In the genomic region with DNA sequence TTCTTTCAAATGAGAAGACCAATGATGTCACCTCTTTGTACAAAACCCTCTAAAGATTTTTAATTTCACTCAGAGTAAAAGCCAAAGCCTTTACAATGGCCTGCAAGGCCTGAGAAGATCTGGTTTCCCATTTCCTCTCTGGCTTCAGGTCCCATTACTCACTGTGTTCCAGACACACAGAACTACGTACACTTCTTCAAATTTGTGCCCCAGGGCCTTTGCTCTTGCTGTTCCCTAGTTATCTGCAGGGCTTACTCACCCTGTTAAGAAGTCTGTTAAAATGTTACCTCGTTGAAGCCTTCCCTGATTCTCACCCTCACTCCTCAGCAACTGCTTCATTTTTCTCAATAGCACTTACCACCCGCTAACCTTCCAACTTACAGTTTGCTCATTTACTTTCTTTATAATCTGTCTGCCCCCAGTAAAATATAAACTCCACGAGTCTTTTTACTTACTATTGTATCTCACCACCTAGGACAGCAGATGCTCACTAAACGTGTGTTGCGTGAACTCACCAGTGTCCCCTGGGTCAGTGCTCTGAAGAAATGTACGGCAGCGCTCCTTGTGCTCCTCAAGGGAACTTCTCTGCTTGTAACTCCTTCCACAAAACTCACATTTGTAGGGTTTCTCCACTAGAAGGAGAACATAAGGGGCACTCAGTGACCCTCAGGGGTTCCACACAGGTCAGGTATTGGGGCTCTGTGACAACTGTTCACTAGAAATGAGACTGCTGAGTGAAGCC, we compare ENCODE assay signal across 19 cellular contexts. TPM values are rescaled to one million over a fixed set of nuclear protein-coding genes. Genes with fewer than 3 reads are reported as not detected.
A peak's percentile ranks its signal among the peaks of the same experiment; 100 is the strongest.
DNase-seq lines count a peak whose midpoint lies in the region; ATAC-seq, FAIRE-seq and TF ChIP-seq lines count a peak whose summit lies in the region.
"Had no signal": no experiment of that assay in that cellular context is flagged by ENCODE, and none has a peak within 500 bp of the region (broad histone marks: within the 10 kb centered on the region; RNA-seq: fewer than 3 reads in every experiment).

No MANE protein-coding gene starts in this region.

- H3K27me3 ChIP-seq in HepG2 (ENCODE audit: control insufficient read depth in 1 of 2, insufficient read depth in 2 of 2, low read length in 2 of 2) (no peaks in the 10 kb centered on the region; a peak in 1 of 5 replicates), right lobe of liver (no peaks in the 10 kb centered on the region), RWPE2 (ENCODE audit: insufficient read depth, poor library complexity, severe bottlenecking) (no peaks in the 10 kb centered on the region)
- H3K27me3 ChIP-seq: body of pancreas, Peyer's patch had no signal

- H3K27ac ChIP-seq in HepG2 (ENCODE audit: extremely low read length, insufficient read depth, low read length) = no peak overlapping the region
- no peak overlapping the region for H3K27ac ChIP-seq in right lobe of liver
- H3K27ac ChIP-seq in RWPE2 (ENCODE audit: poor library complexity, severe bottlenecking) = no peak overlapping the region
- H3K27ac ChIP-seq: body of pancreas, Peyer's patch had no signal

- BruUV-seq in HepG2 (replicated peaks; lab: Mats Ljungman, UMichigan) = no TSS peak

- TF ChIP-seq RAD21 in HepG2 (CRISPR knock-in tag; IDR thresholded peaks at IDR 0.05) = no peak

- 58% methylated on average over 8 of the region's 8 CpGs for WGBS in HepG2 (ENCODE audit: low lambda C conversion rate)
- WGBS in right lobe of liver (ENCODE audit: insufficient coverage, low coverage, low lambda C conversion rate, missing lambda C conversion rate) = 77% methylated on average over 8 of the region's 8 CpGs

- TF ChIP-seq EP300 in HepG2 (IDR thresholded peaks at IDR 0.05; ENCODE audit: low read depth in 2 of 2, low read length in 2 of 2) (no peak), HepG2 (CRISPR knock-in tag; IDR thresholded peaks at IDR 0.05; ENCODE audit: borderline replicate concordance) (no peak)

- H2AFZ ChIP-seq in HepG2 (ENCODE audit: low read length) = no peak overlapping the region

- DNase-seq in HepG2 (ENCODE audit: low spot score) (no peak), right lobe of liver (no peak), RWPE2 (ENCODE audit: low spot score) (no peak), iPS-NIHi11 (ENCODE audit: low spot score) (peak; percentile 35), T-helper 9 cell (no peak), NCI-H345 (lab: John Stamatoyannopoulos, UW) (no peak), D721Med (ENCODE audit: insufficient read length, low spot score) (no peak)
- DNase-seq: ACHN; activated CD4-positive, alpha-beta T cell treated with anti-CD3 and anti-CD28 coated beads, Interleukin-2, amount 50 U/mL, for 1 hour; body of pancreas; cortex of kidney; mucosa of descending colon; NCI-H1417 treated with DMSO at 0.1 percent for 48 hours; nucleus accumbens; Peyer's patch; stimulated activated naive CD4-positive, alpha-beta T cell treated with Interleukin-2 at 50 U/mL for 16 hours had no signal

- no peak for TF ChIP-seq POLR2A in HepG2 (IDR thresholded peaks at IDR 0.05; ENCODE audit: insufficient read depth in 1 of 2, low read depth in 2 of 2, low read length in 2 of 2)
- TF ChIP-seq POLR2A in right lobe of liver (IDR thresholded peaks at IDR 0.05) = no peak

- in situ Hi-C loops in HepG2 (cut with HindIII; ENCODE audit: extremely low pct_ligation_motif_present, low pct_unique_long_range_greater_than_20kb) = no loop called here

- no peaks in the 10 kb centered on the region for H4K20me1 ChIP-seq in HepG2 (ENCODE audit: insufficient read depth, low read length)

- TF ChIP-seq CTCF in HepG2 (CRISPR knock-in tag; IDR thresholded peaks at IDR 0.05) (no peak), right lobe of liver (IDR thresholded peaks at IDR 0.05) (no peak), RWPE2 (IDR thresholded peaks at IDR 0.05; ENCODE audit: poor library complexity, severe bottlenecking) (no peak), D721Med (IDR thresholded peaks at IDR 0.05; ENCODE audit: insufficient read depth, missing control alignments) (no peak)

- FAIRE-seq in HepG2 (lab: Jason Lieb, UNC) = no peak
- no peak for FAIRE-seq in D721Med (lab: Jason Lieb, UNC)
- FAIRE-seq: TTC549 had no signal

- ATAC-seq in HepG2 (no peak), right lobe of liver (no peak), RWPE2 (ENCODE audit: low read depth) (0 out of 3 replicates have a peak, but pooled peaks have one; percentile 12), GM18858 (IDR thresholded peaks at IDR 0.05; ENCODE audit: unreplicated experiment) (no peak)
- ATAC-seq: activated naive CD4-positive, alpha-beta T cell treated with anti-CD3 and anti-CD28 coated beads, Interleukin-2, amount 50 U/mL, for 72 hours; body of pancreas; mucosa of descending colon had no signal

- POLR2A ChIA-PET in HepG2 (lab: Yijun Ruan, JAX) = no interaction called here

- H3K9ac ChIP-seq in HepG2 (ENCODE audit: insufficient read depth, low read depth, low read length) = no peak overlapping the region

- H3K4me3 ChIP-seq in HepG2 (replicated peaks in 1 of 3; ENCODE audit: insufficient read depth in 1 of 3, low read depth in 2 of 3, low read length in 3 of 3) = no peak overlapping the region
- H3K4me3 ChIP-seq in right lobe of liver = no peak overlapping the region
- no peak overlapping the region for H3K4me3 ChIP-seq in RWPE2 (ENCODE audit: severe bottlenecking)
- H3K4me3 ChIP-seq: body of pancreas, mucosa of descending colon, Peyer's patch had no signal

- H3K79me2 ChIP-seq in HepG2 (ENCODE audit: insufficient read depth, low read length) = no peaks in the 10 kb centered on the region

- intact Hi-C loops in HepG2 (cut with micrococcal nuclease; ENCODE audit: unreplicated experiment) = no loop called here
- intact Hi-C loops in right lobe of liver (cut with DNase I) = no loop called here

- CTCF ChIA-PET in HepG2 (lab: Yijun Ruan, JAX; ENCODE audit: low intra/inter-chr PET ratio, low total read pairs) = no interaction called here

- H3K36me3 ChIP-seq in HepG2 (replicated peaks in 1 of 2; ENCODE audit: control insufficient read depth in 1 of 2, insufficient read depth in 2 of 2, low read length in 2 of 2) = no peaks in the 10 kb centered on the region
- no peaks in the 10 kb centered on the region for H3K36me3 ChIP-seq in right lobe of liver
- H3K36me3 ChIP-seq in RWPE2 (ENCODE audit: low read depth) = no peaks in the 10 kb centered on the region
- H3K36me3 ChIP-seq: Peyer's patch had no signal

- H3K9me3 ChIP-seq in HepG2 (ENCODE audit: low read length) = no peaks in the 10 kb centered on the region
- H3K9me3 ChIP-seq in right lobe of liver = no peaks in the 10 kb centered on the region
- H3K9me3 ChIP-seq in RWPE2 (ENCODE audit: severe bottlenecking) = no peaks in the 10 kb centered on the region
- H3K9me3 ChIP-seq: body of pancreas, mucosa of descending colon, Peyer's patch had no signal

- no peak overlapping the region for H3K4me2 ChIP-seq in HepG2 (ENCODE audit: low read depth, low read length)

- H3K4me1 ChIP-seq in HepG2 (ENCODE audit: insufficient read depth, low read length) (no peaks in the 10 kb centered on the region), right lobe of liver (peaks cover 0 to 4% (median 0%) of the 10 kb centered on the region in 4 donors), RWPE2 (ENCODE audit: insufficient read depth, poor library complexity, severe bottlenecking) (peaks cover 5% of the 10 kb centered on the region)
- H3K4me1 ChIP-seq: body of pancreas had no signal

RNA-seq across cellular contexts. Expression of a gene that starts 50.2 kb away (rescaled TPM):
- total RNA-seq in HepG2 (2016; rRNA removed; fragmentation: Illumina TruSeq; extraction: Trizol) (41.7 and 60.2 TPM in 2 replicates), right lobe of liver (10 to 100 TPM in 2 of 6 experiments, 1 to 10 TPM in 4; 2.1 to 10.9 (median 7.5) TPM)
- total RNA-seq in HepG2 (2016; cell fraction: cytosol; rRNA removed; fragmentation: Illumina TruSeq; extraction: Trizol; ENCODE audit: low read depth) = 17.9 and 20.4 TPM in 2 replicates
- 38.5 and 64.6 TPM in 2 replicates for total RNA-seq in HepG2 (2016; cell fraction: insoluble cytoplasmic fraction; rRNA removed; fragmentation: Illumina TruSeq; extraction: Trizol)
- 31.4 and 31.5 TPM in 2 replicates for total RNA-seq in HepG2 (2016; cell fraction: membrane; rRNA removed; fragmentation: Illumina TruSeq; extraction: Trizol)
- total RNA-seq in HepG2 (2016; cell fraction: nucleus; rRNA removed; fragmentation: Illumina TruSeq; extraction: Trizol) = 57.0 and 59.4 TPM in 2 replicates
- 77.7 and 92.3 TPM in 2 replicates for polyA plus RNA-seq in HepG2 (2011; rRNA removed)
- polyA plus RNA-seq in HepG2 (2011; cell fraction: cytosol; rRNA removed) = 36.7 and 60.1 TPM in 2 replicates
- 319 and 344 TPM in 2 replicates for polyA plus RNA-seq in HepG2 (2011; cell fraction: nucleus; rRNA removed)
- 60.9 and 73.8 TPM in 2 replicates for polyA plus RNA-seq in HepG2 (2012)
- polyA plus RNA-seq in HepG2 (2016; cell fraction: cytosol; fragmentation: Illumina TruSeq; extraction: Trizol; ENCODE audit: low read depth) = 8.5 and 8.6 TPM in 2 replicates
- 45.6 and 58.3 TPM in 2 replicates for polyA plus RNA-seq in HepG2 (2016; cell fraction: insoluble cytoplasmic fraction; fragmentation: Illumina TruSeq; extraction: Trizol; ENCODE audit: low read depth)
- polyA plus RNA-seq in HepG2 (2016; cell fraction: membrane; fragmentation: Illumina TruSeq; extraction: Trizol; ENCODE audit: low read depth) = 13.3 and 14.8 TPM in 2 replicates
- 147 and 156 TPM in 2 replicates for polyA plus RNA-seq in HepG2 (2016; cell fraction: nucleus; fragmentation: Illumina TruSeq; extraction: Trizol; ENCODE audit: insufficient read depth, low read depth)
- 9.1 and 160 TPM in 2 replicates for polyA minus RNA-seq in HepG2 (2011; rRNA and poly(A)+ RNA removed; ENCODE audit: low replicate concordance)
- polyA minus RNA-seq in HepG2 (2011; cell fraction: cytosol; rRNA and poly(A)+ RNA removed) = 55.8 and 65.9 TPM in 2 replicates
- 80.7 and 95.9 TPM in 2 replicates for polyA minus RNA-seq in HepG2 (2011; cell fraction: nucleus; rRNA and poly(A)+ RNA removed)

RNA-seq across cellular contexts. Expression of a gene that starts 57.6 kb away (rescaled TPM):
- total RNA-seq in HepG2 (2016; rRNA removed; fragmentation: Illumina TruSeq; extraction: Trizol) (40.6 and 48.6 TPM in 2 replicates), right lobe of liver (10 to 100 TPM; 23.1 to 61.6 (median 29.0) TPM)
- 50.1 and 73.7 TPM in 2 replicates for total RNA-seq in HepG2 (2016; cell fraction: cytosol; rRNA removed; fragmentation: Illumina TruSeq; extraction: Trizol; ENCODE audit: low read depth)
- total RNA-seq in HepG2 (2016; cell fraction: insoluble cytoplasmic fraction; rRNA removed; fragmentation: Illumina TruSeq; extraction: Trizol) = 43.9 and 49.0 TPM in 2 replicates
- 66.3 and 82.4 TPM in 2 replicates for total RNA-seq in HepG2 (2016; cell fraction: membrane; rRNA removed; fragmentation: Illumina TruSeq; extraction: Trizol)
- total RNA-seq in HepG2 (2016; cell fraction: nucleus; rRNA removed; fragmentation: Illumina TruSeq; extraction: Trizol) = 18.4 and 23.7 TPM in 2 replicates
- polyA plus RNA-seq in HepG2 (2011; rRNA removed) = 56.6 and 68.2 TPM in 2 replicates
- 62.1 and 67.0 TPM in 2 replicates for polyA plus RNA-seq in HepG2 (2011; cell fraction: cytosol; rRNA removed)
- 27.3 and 39.8 TPM in 2 replicates for polyA plus RNA-seq in HepG2 (2011; cell fraction: nucleus; rRNA removed)
- polyA plus RNA-seq in HepG2 (2012) = 38.6 and 44.5 TPM in 2 replicates
- polyA plus RNA-seq in HepG2 (2016; cell fraction: cytosol; fragmentation: Illumina TruSeq; extraction: Trizol; ENCODE audit: low read depth) = 106 and 131 TPM in 2 replicates
- 73.3 and 81.4 TPM in 2 replicates for polyA plus RNA-seq in HepG2 (2016; cell fraction: insoluble cytoplasmic fraction; fragmentation: Illumina TruSeq; extraction: Trizol; ENCODE audit: low read depth)
- polyA plus RNA-seq in HepG2 (2016; cell fraction: membrane; fragmentation: Illumina TruSeq; extraction: Trizol; ENCODE audit: low read depth) = 100 and 131 TPM in 2 replicates
- 45.4 and 54.1 TPM in 2 replicates for polyA plus RNA-seq in HepG2 (2016; cell fraction: nucleus; fragmentation: Illumina TruSeq; extraction: Trizol; ENCODE audit: insufficient read depth, low read depth)
- 30.0 and 48.1 TPM in 2 replicates for polyA minus RNA-seq in HepG2 (2011; rRNA and poly(A)+ RNA removed; ENCODE audit: low replicate concordance)
- polyA minus RNA-seq in HepG2 (2011; cell fraction: cytosol; rRNA and poly(A)+ RNA removed) = 11.5 and 16.0 TPM in 2 replicates
- 10.6 and 14.7 TPM in 2 replicates for polyA minus RNA-seq in HepG2 (2011; cell fraction: nucleus; rRNA and poly(A)+ RNA removed)
